Comparison of ENCODE assay signal across 8 cellular contexts in the genomic region with DNA sequence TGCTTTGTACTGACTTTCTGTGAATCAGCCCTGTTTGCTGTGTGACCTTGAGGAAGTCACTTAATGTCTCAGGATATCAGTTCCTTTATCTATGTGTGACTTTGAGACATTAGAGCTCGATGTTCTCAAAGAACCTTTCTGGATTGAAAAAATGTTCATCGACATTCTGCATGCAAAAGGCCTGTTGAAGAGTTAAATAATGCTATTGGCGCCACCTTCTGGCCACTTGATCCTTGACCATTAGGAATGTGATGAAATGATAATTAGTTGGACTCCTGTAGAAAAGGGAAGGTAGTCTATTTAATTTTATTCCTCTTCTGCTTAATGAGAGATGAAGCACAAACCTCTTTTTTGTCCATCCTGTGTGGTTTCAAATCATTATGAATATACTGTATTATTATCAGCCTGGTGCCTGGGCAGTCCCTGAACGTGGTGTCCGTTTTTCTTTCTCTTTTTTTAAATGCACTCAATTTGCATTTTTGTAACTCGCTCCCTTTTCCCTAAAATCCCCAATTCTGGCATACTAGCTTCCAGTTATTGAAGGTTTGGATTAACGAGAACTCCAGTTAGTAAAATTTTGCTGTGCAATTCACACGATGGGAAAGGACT. TPM values are rescaled to one million over a fixed set of nuclear protein-coding genes. Genes with fewer than 3 reads are reported as not detected.
DNase-seq lines count a peak whose midpoint lies in the region; ATAC-seq and TF ChIP-seq lines count a peak whose summit lies in the region.

No MANE protein-coding gene starts in this region.

- peak; percentile 64 for TF ChIP-seq CTCF in lower lobe of right lung (IDR thresholded peaks at IDR 0.05)

- H3K9me3 ChIP-seq in lower lobe of right lung: no peaks in the 10 kb centered on the region

- no peaks in the 10 kb centered on the region for H3K4me1 ChIP-seq in lower lobe of right lung

- no peaks in the 10 kb centered on the region for H3K36me3 ChIP-seq in lower lobe of right lung

- H3K27ac ChIP-seq in lower lobe of right lung: no peak overlapping the region

- intact Hi-C loops in Right ventricle myocardium superior (cut with DNase I) (loop anchor here (5.0 kb wide), 1 partner anchor 126 kb away; no protein-coding TSS in a partner anchor), cardiac septum (cut with DNase I) (loop anchor here (10.0 kb wide), 2 partner anchors 118 to 318 kb away; no protein-coding TSS in a partner anchor), lower lobe of right lung (cut with DNase I) (loop anchor here (10.0 kb wide), 1 partner anchor 128 kb away; no protein-coding TSS in a partner anchor)

- peak; percentile 57 for DNase-seq in Right ventricle myocardium superior
- DNase-seq in cardiac septum (ENCODE audit: low spot score): no peak
- DNase-seq in NCI-H1417 treated with DMSO at 0.1 percent for 48 hours (lab: John Stamatoyannopoulos, UW): peak; percentile 39
- peak; percentile 70 for DNase-seq in SW480 (ENCODE audit: low spot score)
- peak; percentile 65 for DNase-seq in dedifferentiated amniotic fluid mesenchymal stem cell (ENCODE audit: extremely low spot score)
- peak; percentile 68 for DNase-seq in lower lobe of right lung
- peak; percentile 36 for DNase-seq in stromal cell of bone marrow (ENCODE audit: low read depth)

- peak; percentile 48 for ATAC-seq in Right ventricle myocardium superior (ENCODE audit: poor library complexity)
- no peak for ATAC-seq in lower lobe of right lung
- ATAC-seq in GM18861 (IDR thresholded peaks at IDR 0.05; ENCODE audit: unreplicated experiment): no peak

- H3K27me3 ChIP-seq in lower lobe of right lung (ENCODE audit: low read depth): no peaks in the 10 kb centered on the region

- H3K4me3 ChIP-seq in lower lobe of right lung: no peak overlapping the region

RNA-seq across cellular contexts. Expression of gene ELF5, which starts 20.7 kb away (rescaled TPM):
- total RNA-seq in Right ventricle myocardium superior (not detected), cardiac septum (not detected), lower lobe of right lung (20.2 TPM)

RNA-seq across cellular contexts. Expression of gene CAT, which starts 54.2 kb away (rescaled TPM):
- 135 TPM for total RNA-seq in Right ventricle myocardium superior
- total RNA-seq in cardiac septum: 47.6 TPM
- total RNA-seq in lower lobe of right lung: 259 TPM

Comparison
In these comparisons a context has a peak if more than half of its experiments do, and no peak if none do; other contexts are left out.
1. RNA of gene ELF5, which starts 20.7 kb away (total RNA-seq): 20.2 TPM in lower lobe of right lung (single experiment); not detected in Right ventricle myocardium superior (single experiment) and not detected in cardiac septum (single experiment); every median in the first group is over 10 times any median in the second.